ENCODE assay signal across 12 cellular contexts in the genomic region with DNA sequence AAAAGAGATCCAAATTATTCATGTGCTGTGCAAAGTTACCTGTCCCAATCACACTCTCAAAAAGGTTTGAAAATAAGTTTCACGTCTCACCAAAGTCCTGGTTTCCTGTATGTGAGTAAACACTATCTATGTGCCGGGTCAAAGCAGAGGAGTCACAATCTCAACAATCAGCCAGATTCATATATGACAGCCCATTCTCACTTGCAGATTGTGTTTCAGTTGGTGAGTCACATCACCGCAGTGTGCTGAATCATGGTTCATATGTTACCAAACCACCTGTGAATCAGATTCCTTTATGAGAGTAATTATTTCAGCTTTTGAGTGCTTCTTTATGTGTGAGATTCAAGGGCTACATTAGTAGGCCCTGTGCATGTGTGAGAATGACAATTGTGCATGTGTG. TPM values are rescaled to one million over a fixed set of nuclear protein-coding genes. Genes with fewer than 3 reads are reported as not detected.
DNase-seq lines count a peak whose midpoint lies in the region; ATAC-seq and TF ChIP-seq lines count a peak whose summit lies in the region.
"Not testable (repeated sequence)": the region's sequence is repeated elsewhere in the genome, so short reads cannot be mapped to it uniquely, and the experiment has no call there.
"Had no signal": no experiment of that assay in that cellular context is flagged by ENCODE, and none has a peak within 500 bp of the region (broad histone marks: within the 10 kb centered on the region; RNA-seq: fewer than 3 reads in every experiment).

No MANE protein-coding gene starts in this region.

- TF ChIP-seq CTCF in foreskin keratinocyte (conservative IDR thresholded peaks at IDR 0.05) = not testable (repeated sequence)

- not testable (repeated sequence) for DNase-seq in foreskin keratinocyte

- not testable (repeated sequence) for H3K4me1 ChIP-seq in foreskin keratinocyte

- ATAC-seq in GM19025 (IDR thresholded peaks at IDR 0.05; ENCODE audit: low read depth, unreplicated experiment) (peak; percentile 86), GM21447 (IDR thresholded peaks at IDR 0.05; ENCODE audit: unreplicated experiment) (peak; percentile 87), HG02642 (IDR thresholded peaks at IDR 0.05; ENCODE audit: poor library complexity, unreplicated experiment) (peak; percentile 83), HG03066 (IDR thresholded peaks at IDR 0.05; ENCODE audit: low read depth, unreplicated experiment) (peak; percentile 85), HG03460 (IDR thresholded peaks at IDR 0.05; ENCODE audit: unreplicated experiment) (peak; percentile 76), foreskin keratinocyte (peak; percentile 46)
- ATAC-seq in activated CD4-positive, CD25-positive, alpha-beta regulatory T cell treated with anti-CD3 and anti-CD28 coated beads, Interleukin-2, amount 50 U/mL, for 24 hours = peak; percentile 77 to 84

- not testable (repeated sequence) for H3K27ac ChIP-seq in foreskin keratinocyte

- H3K27me3 ChIP-seq in foreskin keratinocyte = not testable (repeated sequence)

RNA-seq across cellular contexts. Expression of a gene that starts 7.8 kb away (rescaled TPM):
- not detected in 2 replicates for total RNA-seq in foreskin keratinocyte
- polyA plus RNA-seq in foreskin keratinocyte = not detected in 2 replicates
- total RNA-seq: CD4-positive, alpha-beta T cell; HFFc6; K562; M059J; OCI-LY7 had no signal
- polyA plus RNA-seq: K562 had no signal
